ENCODE assay signal across 10 cellular contexts in genomic region chr4:124641715-124642380, GRCh38.
A peak's percentile ranks its signal among the peaks of the same experiment; 100 is the strongest.
DNase-seq lines count a peak whose midpoint lies in the region; ATAC-seq and TF ChIP-seq lines count a peak whose summit lies in the region.
"Had no signal": no experiment of that assay in that cellular context is flagged by ENCODE, and none has a peak within 500 bp of the region (broad histone marks: within the 10 kb centered on the region; RNA-seq: fewer than 3 reads in every experiment).

No MANE protein-coding gene starts in this region.

- H3K9me3 Mint-ChIP-seq in activated T-helper 1 cell treated with anti-CD3 and anti-CD28 coated beads, Interleukin-12 subunit alpha, Interleukin-12 subunit beta, Interleukin-2, Interleukin-4 antibody, amounts not matched to agents 30 ng/mL and 10 ng/mL and 1 ng/mL, durations not matched to agents 14 hours and 24 hours and 36 hours = no peaks in the 10 kb centered on the region
- H3K9me3 Mint-ChIP-seq: activated naive CD4-positive, alpha-beta T cell treated with anti-CD3 and anti-CD28 coated beads, Interleukin-2, amount 50 U/mL, for 24 hours had no signal

- peak; percentile 91; the same call in 1 of the 2 replicates for TF ChIP-seq EP300 in Ishikawa (IDR thresholded peaks at IDR 0.05; ENCODE audit: borderline replicate concordance)

- TF ChIP-seq RAD21 in Ishikawa (IDR thresholded peaks at IDR 0.05; ENCODE audit: low read depth) = no peak; the same call in 1 of the 2 replicates

- WGBS in hepatocyte (ENCODE audit: low lambda C conversion rate, missing lambda C conversion rate) = 78% methylated on average over 4 of the region's 4 CpGs

- intact Hi-C loops in activated T-helper 1 cell treated with anti-CD3 and anti-CD28 coated beads, Interleukin-12 subunit alpha, Interleukin-12 subunit beta, Interleukin-2, Interleukin-4 antibody, amounts not matched to agents 30 ng/mL and 10 ng/mL and 1 ng/mL, durations not matched to agents 14 hours and 24 hours and 36 hours (cut with micrococcal nuclease) = no loop called here

- H3K27ac ChIP-seq in hepatocyte = no peak overlapping the region

- no peaks in the 10 kb centered on the region for H3K36me3 Mint-ChIP-seq in activated T-helper 1 cell treated with anti-CD3 and anti-CD28 coated beads, Interleukin-12 subunit alpha, Interleukin-12 subunit beta, Interleukin-2, Interleukin-4 antibody, amounts not matched to agents 30 ng/mL and 10 ng/mL and 1 ng/mL, durations not matched to agents 14 hours and 24 hours and 36 hours (ENCODE audit: low read depth)
- H3K36me3 Mint-ChIP-seq: activated naive CD4-positive, alpha-beta T cell treated with anti-CD3 and anti-CD28 coated beads, Interleukin-2, amount 50 U/mL, for 24 hours had no signal

- H2AFZ ChIP-seq in hepatocyte = no peak overlapping the region

- H3K9me2 ChIP-seq in hepatocyte (replicated peaks; ENCODE audit: insufficient read depth) = no peaks in the 10 kb centered on the region

- no peaks in the 10 kb centered on the region for H3K4me1 Mint-ChIP-seq in activated T-helper 1 cell treated with anti-CD3 and anti-CD28 coated beads, Interleukin-12 subunit alpha, Interleukin-12 subunit beta, Interleukin-2, Interleukin-4 antibody, amounts not matched to agents 30 ng/mL and 10 ng/mL and 1 ng/mL, durations not matched to agents 14 hours and 24 hours and 36 hours (ENCODE audit: low read depth)
- H3K4me1 Mint-ChIP-seq: activated naive CD4-positive, alpha-beta T cell treated with anti-CD3 and anti-CD28 coated beads, Interleukin-2, amount 50 U/mL, for 24 hours had no signal

- DNase-seq in amniotic epithelial cell (ENCODE audit: low read depth) (peak; percentile 91), pulmonary artery endothelial cell (ENCODE audit: low read depth, low spot score) (peak; percentile 84), hepatocyte (ENCODE audit: low spot score) (no peak), NCI-H1048 (lab: John Stamatoyannopoulos, UW) (no peak), foreskin melanocyte (no peak)
- no peak for DNase-seq in activated T-helper 1 cell treated with anti-CD3 and anti-CD28 coated beads, Interleukin-12 subunit alpha, Interleukin-12 subunit beta, Interleukin-2, Interleukin-4 antibody, amounts not matched to agents 30 ng/mL and 10 ng/mL and 1 ng/mL, durations not matched to agents 14 hours and 24 hours and 36 hours (ENCODE audit: low spot score)

- no peaks in the 10 kb centered on the region for H3K4me1 ChIP-seq in hepatocyte (ENCODE audit: insufficient read depth)

- no peaks in the 10 kb centered on the region for H3K27me3 ChIP-seq in hepatocyte

- H3K36me3 ChIP-seq in hepatocyte (replicated peaks; ENCODE audit: insufficient read depth, low read depth) = no peaks in the 10 kb centered on the region

- H3K79me2 ChIP-seq in hepatocyte = no peaks in the 10 kb centered on the region

- H4K20me1 ChIP-seq in hepatocyte (ENCODE audit: insufficient read depth, poor library complexity, severe bottlenecking) = no peaks in the 10 kb centered on the region

- H3K4me3 ChIP-seq in hepatocyte = no peak overlapping the region
- H3K4me3 ChIP-seq: lung had no signal

- H3K9me3 ChIP-seq in hepatocyte (ENCODE audit: low read depth) = no peaks in the 10 kb centered on the region

- H3K27ac Mint-ChIP-seq in activated T-helper 1 cell treated with anti-CD3 and anti-CD28 coated beads, Interleukin-12 subunit alpha, Interleukin-12 subunit beta, Interleukin-2, Interleukin-4 antibody, amounts not matched to agents 30 ng/mL and 10 ng/mL and 1 ng/mL, durations not matched to agents 14 hours and 24 hours and 36 hours = no peak overlapping the region
- H3K27ac Mint-ChIP-seq: activated naive CD4-positive, alpha-beta T cell treated with anti-CD3 and anti-CD28 coated beads, Interleukin-2, amount 50 U/mL, for 24 hours had no signal

- TF ChIP-seq CTCF in hepatocyte (IDR thresholded peaks at IDR 0.05; ENCODE audit: poor library complexity) = no peak

- no peak overlapping the region for H3K4me3 Mint-ChIP-seq in activated T-helper 1 cell treated with anti-CD3 and anti-CD28 coated beads, Interleukin-12 subunit alpha, Interleukin-12 subunit beta, Interleukin-2, Interleukin-4 antibody, amounts not matched to agents 30 ng/mL and 10 ng/mL and 1 ng/mL, durations not matched to agents 14 hours and 24 hours and 36 hours
- H3K4me3 Mint-ChIP-seq: activated naive CD4-positive, alpha-beta T cell treated with anti-CD3 and anti-CD28 coated beads, Interleukin-2, amount 50 U/mL, for 24 hours had no signal

- ATAC-seq in GM19351 (IDR thresholded peaks at IDR 0.05; ENCODE audit: unreplicated experiment) = peak; percentile 66

- H3K27me3 Mint-ChIP-seq in activated T-helper 1 cell treated with anti-CD3 and anti-CD28 coated beads, Interleukin-12 subunit alpha, Interleukin-12 subunit beta, Interleukin-2, Interleukin-4 antibody, amounts not matched to agents 30 ng/mL and 10 ng/mL and 1 ng/mL, durations not matched to agents 14 hours and 24 hours and 36 hours (ENCODE audit: insufficient read depth) = no peaks in the 10 kb centered on the region
- H3K27me3 Mint-ChIP-seq: activated naive CD4-positive, alpha-beta T cell treated with anti-CD3 and anti-CD28 coated beads, Interleukin-2, amount 50 U/mL, for 24 hours had no signal

- no peak overlapping the region for H3K4me2 ChIP-seq in hepatocyte

TF ChIP-seq in Ishikawa, 13 proteins besides CTCF, POLR2A, EP300 and RAD21:
- TF ChIP-seq NFIC (IDR thresholded peaks at IDR 0.05) (peak; percentile 91), TCF12 (IDR thresholded peaks at IDR 0.05; ENCODE audit: low read depth) (peak; percentile 88), YY1 (IDR thresholded peaks at IDR 0.05; ENCODE audit: low read depth) (no peak), CEBPB (IDR thresholded peaks at IDR 0.05) (peak; percentile 30; the same call in 1 of the 2 replicates), TEAD4 (IDR thresholded peaks at IDR 0.05) (peak; percentile 76), REST (IDR thresholded peaks at IDR 0.05; ENCODE audit: low read depth) (no peak), CREB1 (IDR thresholded peaks at IDR 0.05; ENCODE audit: low read depth) (no peak), EGR1 (IDR thresholded peaks at IDR 0.05) (no peak), MAX (IDR thresholded peaks at IDR 0.05) (no peak), FOXM1 (IDR thresholded peaks at IDR 0.05; ENCODE audit: borderline replicate concordance, low read depth) (peak; percentile 87)
TF ChIP-seq in Ishikawa: peak in this region for 5.

Comparison
In these comparisons a context has a peak if more than half of its experiments do, and no peak if none do; other contexts are left out.
1. DNase-seq: peak in amniotic epithelial cell (single experiment) and pulmonary artery endothelial cell (single experiment); none in activated T-helper 1 cell treated with anti-CD3 and anti-CD28 coated beads, Interleukin-12 subunit alpha, Interleukin-12 subunit beta, Interleukin-2, Interleukin-4 antibody, amounts not matched to agents 30 ng/mL and 10 ng/mL and 1 ng/mL, durations not matched to agents 14 hours and 24 hours and 36 hours (single experiment), hepatocyte (single experiment), NCI-H1048 (single experiment) and foreskin melanocyte (single experiment).